In the genomic region with DNA sequence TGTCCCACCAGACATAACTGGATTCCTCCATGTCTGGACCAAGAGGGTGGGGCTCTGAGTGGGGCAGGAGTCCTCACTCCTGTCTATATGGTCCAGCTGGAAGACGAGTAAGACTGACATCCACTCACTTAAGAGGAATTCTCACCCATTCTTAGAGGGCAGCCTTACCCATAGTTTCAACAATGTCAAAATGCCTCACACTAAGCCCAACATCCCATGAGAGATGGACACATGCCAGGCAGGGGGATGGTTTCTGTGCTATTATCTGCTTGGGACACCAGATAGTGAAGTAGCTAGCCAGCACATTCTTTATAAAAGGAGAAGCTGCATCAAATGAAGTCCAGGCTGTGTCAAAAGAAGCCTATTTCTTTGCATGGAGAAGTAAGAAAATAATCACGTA, we compare ENCODE assay signal across 19 cellular contexts. TPM values are rescaled to one million over a fixed set of nuclear protein-coding genes. Genes with fewer than 3 reads are reported as not detected.
DNase-seq lines count a peak whose midpoint lies in the region; TF ChIP-seq lines count a peak whose summit lies in the region.
"Had no signal": no experiment of that assay in that cellular context is flagged by ENCODE, and none has a peak within 500 bp of the region (broad histone marks: within the 10 kb centered on the region; RNA-seq: fewer than 3 reads in every experiment).

No MANE protein-coding gene starts in this region.

- H3K27ac ChIP-seq in brain microvascular endothelial cell, result no peak overlapping the region
- H3K27ac ChIP-seq: BLaER1 treated with 17β-estradiol and CSF1 and Interleukin-3, amounts not matched to agents 10 nM and 100 nM; HL-60; SK-N-MC had no signal

- peak overlapping the region; percentile 56 for H3K4me3 Mint-ChIP-seq in neural crest cell
- no peak overlapping the region for H3K4me3 Mint-ChIP-seq in nephron progenitor cell
- H3K4me3 Mint-ChIP-seq: CD8-positive, alpha-beta T cell had no signal

- DNase-seq in MG63 (peak; percentile 9), brain microvascular endothelial cell (peak; percentile 18), neural crest cell (ENCODE audit: low read depth, low spot score) (no peak), NCI-H1694 treated with DMSO at 0.1 percent for 48 hours (lab: John Stamatoyannopoulos, UW) (no peak), nephron progenitor cell (no peak), COLO829 (ENCODE audit: low spot score) (no peak)
- DNase-seq in activated CD4-positive, alpha-beta T cell treated with anti-CD3 and anti-CD28 coated beads, Interleukin-2, amount 50 U/mL, for 4 hours, result no peak
- DNase-seq: CD8-positive, alpha-beta T cell; DMS53; GOT3; NCI-H1105 treated with DMSO at 0.1 percent for 48 hours; NCI-H187; NCI-H2227 treated with DMSO at 0.1 percent for 48 hours; NCI-H510A treated with DMSO at 0.1 percent for 48 hours; NCI-H774; Right ventricle myocardium superior had no signal

- H3K4me3 ChIP-seq in MG63 (no peak overlapping the region), brain microvascular endothelial cell (ENCODE audit: low read depth, low read length) (no peak overlapping the region)
- H3K4me3 ChIP-seq: BLaER1 treated with 17β-estradiol and CSF1 and Interleukin-3, amounts not matched to agents 10 nM and 100 nM; SK-N-MC had no signal

- no peaks in the 10 kb centered on the region; the same call in 1 of the 2 replicates for H3K9me3 ChIP-seq in MG63
- H3K9me3 ChIP-seq: BLaER1 treated with 17β-estradiol and CSF1 and Interleukin-3, amounts not matched to agents 10 nM and 100 nM had no signal

- peaks cover 25% of the 10 kb centered on the region for H3K27me3 Mint-ChIP-seq in neural crest cell (ENCODE audit: low read depth)
- H3K27me3 Mint-ChIP-seq in nephron progenitor cell (ENCODE audit: low read depth, poor library complexity), result peaks cover 5% of the 10 kb centered on the region

- H3K9me3 Mint-ChIP-seq in neural crest cell (no peaks in the 10 kb centered on the region), nephron progenitor cell (peaks cover 3% of the 10 kb centered on the region)
- H3K9me3 Mint-ChIP-seq: CD8-positive, alpha-beta T cell had no signal

- H3K4me1 Mint-ChIP-seq in neural crest cell (peaks cover 10% of the 10 kb centered on the region), nephron progenitor cell (peaks cover 17% of the 10 kb centered on the region)

- TF ChIP-seq CTCF in brain microvascular endothelial cell (IDR thresholded peaks at IDR 0.05; ENCODE audit: low read depth, low read length, missing control alignments) (no peak), neural crest cell (conservative IDR thresholded peaks at IDR 0.05) (no peak), nephron progenitor cell (IDR thresholded peaks at IDR 0.05) (no peak)

- H3K36me3 ChIP-seq in MG63 (no peaks in the 10 kb centered on the region), brain microvascular endothelial cell (replicated peaks) (no peaks in the 10 kb centered on the region)
- H3K36me3 ChIP-seq: BLaER1 treated with 17β-estradiol and CSF1 and Interleukin-3, amounts not matched to agents 10 nM and 100 nM had no signal

- in situ Hi-C loops in brain microvascular endothelial cell (cut with HindIII; ENCODE audit: low pct_ligation_motif_present, low sequenced_read_pairs), result no loop called here

- H3K27ac Mint-ChIP-seq in neural crest cell (ENCODE audit: unreplicated experiment) (no peak overlapping the region), nephron progenitor cell (no peak overlapping the region)
- H3K27ac Mint-ChIP-seq: CD8-positive, alpha-beta T cell had no signal

- H3K27me3 ChIP-seq in MG63 (peaks cover 3% of the 10 kb centered on the region; the same call in 1 of the 2 replicates), brain microvascular endothelial cell (replicated peaks) (peaks cover 2% of the 10 kb centered on the region)
- H3K27me3 ChIP-seq: BLaER1 treated with 17β-estradiol and CSF1 and Interleukin-3, amounts not matched to agents 10 nM and 100 nM had no signal

- no peaks in the 10 kb centered on the region for H3K36me3 Mint-ChIP-seq in neural crest cell (ENCODE audit: low read depth)
- no peaks in the 10 kb centered on the region for H3K36me3 Mint-ChIP-seq in nephron progenitor cell (ENCODE audit: low read depth)

RNA-seq across cellular contexts. Expression of a gene that starts 4.7 kb away (rescaled TPM):
- total RNA-seq in MG63 (2014; rRNA removed; shearing (Covaris generic); ENCODE audit: low replicate concordance), result 13.8 and 25.6 TPM in 2 replicates
- total RNA-seq in neural crest cell, result 23.0 and 23.4 TPM in 2 replicates

Comparison
In these comparisons a context has a peak if more than half of its experiments do, and no peak if none do; other contexts are left out.
1. DNase-seq: peak in MG63 (single experiment) and brain microvascular endothelial cell (single experiment); none in neural crest cell (single experiment), NCI-H1694 treated with DMSO at 0.1 percent for 48 hours (single experiment), activated CD4-positive, alpha-beta T cell treated with anti-CD3 and anti-CD28 coated beads, Interleukin-2, amount 50 U/mL, for 4 hours (0 of 2), nephron progenitor cell (single experiment) and COLO829 (single experiment).